Comparison of ENCODE assay signal across 1 cellular context in the genomic region with DNA sequence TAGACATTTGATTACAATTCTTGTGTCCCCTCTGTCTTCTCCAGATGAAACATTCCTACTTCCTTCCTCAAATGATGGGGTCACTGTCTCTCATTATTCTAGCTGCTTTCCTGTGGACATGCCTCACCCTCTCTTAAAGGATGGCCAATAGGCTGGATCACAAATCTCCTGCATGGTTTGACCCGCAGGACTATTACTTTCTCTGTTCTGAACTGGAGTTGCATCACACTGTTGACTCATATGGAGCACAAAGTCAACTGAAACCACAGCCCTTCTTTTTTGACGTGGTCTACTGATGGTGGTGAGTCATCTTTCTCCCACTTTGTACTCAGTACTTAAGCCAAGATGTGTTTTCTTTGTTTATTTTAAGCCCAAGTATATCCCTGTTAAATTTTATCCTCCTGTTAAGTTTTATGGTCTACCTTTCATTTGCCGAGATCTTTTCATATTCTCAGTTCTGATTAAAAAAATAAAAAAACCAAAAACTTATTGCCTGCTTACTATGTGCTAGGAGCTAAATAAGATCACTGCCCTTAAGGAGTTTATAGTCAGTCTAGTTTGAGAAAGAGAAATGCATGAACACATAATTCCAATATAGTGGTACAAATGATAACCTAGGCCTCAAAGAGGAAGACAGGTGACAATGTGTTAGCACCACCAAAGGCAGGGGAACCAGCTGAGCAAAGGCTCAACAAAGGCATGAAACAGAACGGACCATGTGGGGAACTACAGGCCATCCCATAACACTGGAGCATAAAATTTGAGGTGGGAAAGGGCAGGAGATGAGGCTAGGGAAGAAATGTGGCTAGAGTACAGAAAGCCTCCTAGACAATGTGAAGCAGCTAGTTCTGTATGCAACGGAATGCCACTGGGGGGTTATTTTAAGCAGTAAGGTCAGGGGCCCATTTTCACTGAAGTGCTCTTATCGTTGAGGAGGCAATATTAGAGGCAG.
A peak's percentile ranks its signal among the peaks of the same experiment; 100 is the strongest.
TF ChIP-seq lines count a peak whose summit lies in the region.

No MANE protein-coding gene starts in this region.

TF ChIP-seq in HEK293, 187 proteins besides CTCF, POLR2A, EP300 and RAD21 (continued from another document and continues in another):
- TF ChIP-seq ZNF664 (tag by site-specific recombination; IDR thresholded peaks at IDR 0.05) (no peak), ZNF558 (tag by site-specific recombination; IDR thresholded peaks at IDR 0.05) (peak; percentile 63; the same call in 1 of the 2 replicates), SALL2 (tag by site-specific recombination; IDR thresholded peaks at IDR 0.05; ENCODE audit: borderline replicate concordance) (no peak), ZNF10 (tag by site-specific recombination; IDR thresholded peaks at IDR 0.05) (0 out of 2 replicates have a peak, but pooled peaks have one; percentile 41), ZNF112 (tag by site-specific recombination; IDR thresholded peaks at IDR 0.05) (no peak), ZNF138 (tag by site-specific recombination; IDR thresholded peaks at IDR 0.05; ENCODE audit: borderline replicate concordance) (no peak), HOXC10 (CRISPR knock-in tag; IDR thresholded peaks at IDR 0.05) (no peak), ZNF843 (tag by site-specific recombination; IDR thresholded peaks at IDR 0.05) (peak; percentile 89), ZFP3 (tag by site-specific recombination; IDR thresholded peaks at IDR 0.05; ENCODE audit: low read depth) (no peak), ZNF248 (tag by site-specific recombination; IDR thresholded peaks at IDR 0.05) (no peak), GLI4 (tag by site-specific recombination; IDR thresholded peaks at IDR 0.05) (no peak), ZNF184 (tag by site-specific recombination; IDR thresholded peaks at IDR 0.05) (peak; percentile 71; the same call in 1 of the 2 replicates), ZNF433 (tag by site-specific recombination; IDR thresholded peaks at IDR 0.05; ENCODE audit: low read depth) (no peak), ZEB2 (tag by site-specific recombination; IDR thresholded peaks at IDR 0.05) (peak; percentile 82), ZNF707 (tag by site-specific recombination; IDR thresholded peaks at IDR 0.05) (no peak), ZNF600 (tag by site-specific recombination; IDR thresholded peaks at IDR 0.05) (peak; percentile 93), ZNF16 (tag by site-specific recombination; IDR thresholded peaks at IDR 0.05; ENCODE audit: low read depth) (no peak), ZNF24 (tag by site-specific recombination; IDR thresholded peaks at IDR 0.05) (peak; percentile 59; the same call in 1 of the 2 replicates), ZNF404 (tag by site-specific recombination; IDR thresholded peaks at IDR 0.05) (no peak), ZNF214 (tag by site-specific recombination; IDR thresholded peaks at IDR 0.05; ENCODE audit: borderline replicate concordance) (no peak), PRDM1 (tag by site-specific recombination; IDR thresholded peaks at IDR 0.05) (peak; percentile 68), ZNF335 (tag by site-specific recombination; conservative IDR thresholded peaks at IDR 0.05) (peak; percentile 67), SP7 (tag by site-specific recombination; IDR thresholded peaks at IDR 0.05) (peak; percentile 90), WT1 (tag by site-specific recombination; IDR thresholded peaks at IDR 0.05) (peak; percentile 75), GFI1B (tag by site-specific recombination; IDR thresholded peaks at IDR 0.05) (no peak), ZNF626 (tag by site-specific recombination; IDR thresholded peaks at IDR 0.05) (no peak), ZNF274 (IDR thresholded peaks at IDR 0.05; ENCODE audit: low read length) (no peak), ZNF274 (tag by site-specific recombination; IDR thresholded peaks at IDR 0.05; ENCODE audit: borderline replicate concordance) (no peak)
- TF ChIP-seq, protein P1, sequence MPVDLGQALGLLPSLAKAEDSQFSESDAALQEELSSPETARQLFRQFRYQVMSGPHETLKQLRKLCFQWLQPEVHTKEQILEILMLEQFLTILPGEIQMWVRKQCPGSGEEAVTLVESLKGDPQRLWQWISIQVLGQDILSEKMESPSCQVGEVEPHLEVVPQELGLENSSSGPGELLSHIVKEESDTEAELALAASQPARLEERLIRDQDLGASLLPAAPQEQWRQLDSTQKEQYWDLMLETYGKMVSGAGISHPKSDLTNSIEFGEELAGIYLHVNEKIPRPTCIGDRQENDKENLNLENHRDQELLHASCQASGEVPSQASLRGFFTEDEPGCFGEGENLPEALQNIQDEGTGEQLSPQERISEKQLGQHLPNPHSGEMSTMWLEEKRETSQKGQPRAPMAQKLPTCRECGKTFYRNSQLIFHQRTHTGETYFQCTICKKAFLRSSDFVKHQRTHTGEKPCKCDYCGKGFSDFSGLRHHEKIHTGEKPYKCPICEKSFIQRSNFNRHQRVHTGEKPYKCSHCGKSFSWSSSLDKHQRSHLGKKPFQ (tag by site-specific recombination; IDR thresholded peaks at IDR 0.05), result no peak
- TF ChIP-seq, protein P2, sequence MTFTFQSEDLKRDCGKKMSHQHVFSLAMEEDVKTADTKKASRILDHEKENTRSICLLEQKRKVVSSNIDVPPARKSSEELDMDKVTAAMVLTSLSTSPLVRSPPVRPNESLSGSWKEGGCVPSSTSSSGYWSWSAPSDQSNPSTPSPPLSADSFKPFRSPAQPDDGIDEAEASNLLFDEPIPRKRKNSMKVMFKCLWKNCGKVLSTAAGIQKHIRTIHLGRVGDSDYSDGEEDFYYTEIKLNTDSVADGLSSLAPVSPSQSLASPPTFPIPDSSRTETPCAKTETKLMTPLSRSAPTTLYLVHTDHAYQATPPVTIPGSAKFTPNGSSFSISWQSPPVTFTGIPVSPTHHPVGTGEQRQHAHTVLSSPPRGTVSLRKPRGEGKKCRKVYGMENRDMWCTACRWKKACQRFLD (tag by site-specific recombination; IDR thresholded peaks at IDR 0.05), result no peak
- TF ChIP-seq, protein P3, sequence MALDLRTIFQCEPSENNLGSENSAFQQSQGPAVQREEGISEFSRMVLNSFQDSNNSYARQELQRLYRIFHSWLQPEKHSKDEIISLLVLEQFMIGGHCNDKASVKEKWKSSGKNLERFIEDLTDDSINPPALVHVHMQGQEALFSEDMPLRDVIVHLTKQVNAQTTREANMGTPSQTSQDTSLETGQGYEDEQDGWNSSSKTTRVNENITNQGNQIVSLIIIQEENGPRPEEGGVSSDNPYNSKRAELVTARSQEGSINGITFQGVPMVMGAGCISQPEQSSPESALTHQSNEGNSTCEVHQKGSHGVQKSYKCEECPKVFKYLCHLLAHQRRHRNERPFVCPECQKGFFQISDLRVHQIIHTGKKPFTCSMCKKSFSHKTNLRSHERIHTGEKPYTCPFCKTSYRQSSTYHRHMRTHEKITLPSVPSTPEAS (tag by site-specific recombination; IDR thresholded peaks at IDR 0.05), result peak; percentile 22; the same call in 1 of the 2 replicates
- TF ChIP-seq, protein P4, sequence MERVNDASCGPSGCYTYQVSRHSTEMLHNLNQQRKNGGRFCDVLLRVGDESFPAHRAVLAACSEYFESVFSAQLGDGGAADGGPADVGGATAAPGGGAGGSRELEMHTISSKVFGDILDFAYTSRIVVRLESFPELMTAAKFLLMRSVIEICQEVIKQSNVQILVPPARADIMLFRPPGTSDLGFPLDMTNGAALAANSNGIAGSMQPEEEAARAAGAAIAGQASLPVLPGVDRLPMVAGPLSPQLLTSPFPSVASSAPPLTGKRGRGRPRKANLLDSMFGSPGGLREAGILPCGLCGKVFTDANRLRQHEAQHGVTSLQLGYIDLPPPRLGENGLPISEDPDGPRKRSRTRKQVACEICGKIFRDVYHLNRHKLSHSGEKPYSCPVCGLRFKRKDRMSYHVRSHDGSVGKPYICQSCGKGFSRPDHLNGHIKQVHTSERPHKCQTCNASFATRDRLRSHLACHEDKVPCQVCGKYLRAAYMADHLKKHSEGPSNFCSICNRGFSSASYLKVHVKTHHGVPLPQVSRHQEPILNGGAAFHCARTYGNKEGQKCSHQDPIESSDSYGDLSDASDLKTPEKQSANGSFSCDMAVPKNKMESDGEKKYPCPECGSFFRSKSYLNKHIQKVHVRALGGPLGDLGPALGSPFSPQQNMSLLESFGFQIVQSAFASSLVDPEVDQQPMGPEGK (tag by site-specific recombination; IDR thresholded peaks at IDR 0.05), result 0 out of 2 replicates have a peak, but pooled peaks have one; percentile 26
- TF ChIP-seq, protein P5, sequence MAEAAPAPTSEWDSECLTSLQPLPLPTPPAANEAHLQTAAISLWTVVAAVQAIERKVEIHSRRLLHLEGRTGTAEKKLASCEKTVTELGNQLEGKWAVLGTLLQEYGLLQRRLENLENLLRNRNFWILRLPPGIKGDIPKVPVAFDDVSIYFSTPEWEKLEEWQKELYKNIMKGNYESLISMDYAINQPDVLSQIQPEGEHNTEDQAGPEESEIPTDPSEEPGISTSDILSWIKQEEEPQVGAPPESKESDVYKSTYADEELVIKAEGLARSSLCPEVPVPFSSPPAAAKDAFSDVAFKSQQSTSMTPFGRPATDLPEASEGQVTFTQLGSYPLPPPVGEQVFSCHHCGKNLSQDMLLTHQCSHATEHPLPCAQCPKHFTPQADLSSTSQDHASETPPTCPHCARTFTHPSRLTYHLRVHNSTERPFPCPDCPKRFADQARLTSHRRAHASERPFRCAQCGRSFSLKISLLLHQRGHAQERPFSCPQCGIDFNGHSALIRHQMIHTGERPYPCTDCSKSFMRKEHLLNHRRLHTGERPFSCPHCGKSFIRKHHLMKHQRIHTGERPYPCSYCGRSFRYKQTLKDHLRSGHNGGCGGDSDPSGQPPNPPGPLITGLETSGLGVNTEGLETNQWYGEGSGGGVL (tag by site-specific recombination; IDR thresholded peaks at IDR 0.05), result peak; percentile 45; the same call in 1 of the 2 replicates
- TF ChIP-seq, protein P6, sequence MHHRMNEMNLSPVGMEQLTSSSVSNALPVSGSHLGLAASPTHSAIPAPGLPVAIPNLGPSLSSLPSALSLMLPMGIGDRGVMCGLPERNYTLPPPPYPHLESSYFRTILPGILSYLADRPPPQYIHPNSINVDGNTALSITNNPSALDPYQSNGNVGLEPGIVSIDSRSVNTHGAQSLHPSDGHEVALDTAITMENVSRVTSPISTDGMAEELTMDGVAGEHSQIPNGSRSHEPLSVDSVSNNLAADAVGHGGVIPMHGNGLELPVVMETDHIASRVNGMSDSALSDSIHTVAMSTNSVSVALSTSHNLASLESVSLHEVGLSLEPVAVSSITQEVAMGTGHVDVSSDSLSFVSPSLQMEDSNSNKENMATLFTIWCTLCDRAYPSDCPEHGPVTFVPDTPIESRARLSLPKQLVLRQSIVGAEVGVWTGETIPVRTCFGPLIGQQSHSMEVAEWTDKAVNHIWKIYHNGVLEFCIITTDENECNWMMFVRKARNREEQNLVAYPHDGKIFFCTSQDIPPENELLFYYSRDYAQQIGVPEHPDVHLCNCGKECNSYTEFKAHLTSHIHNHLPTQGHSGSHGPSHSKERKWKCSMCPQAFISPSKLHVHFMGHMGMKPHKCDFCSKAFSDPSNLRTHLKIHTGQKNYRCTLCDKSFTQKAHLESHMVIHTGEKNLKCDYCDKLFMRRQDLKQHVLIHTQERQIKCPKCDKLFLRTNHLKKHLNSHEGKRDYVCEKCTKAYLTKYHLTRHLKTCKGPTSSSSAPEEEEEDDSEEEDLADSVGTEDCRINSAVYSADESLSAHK (tag by site-specific recombination; IDR thresholded peaks at IDR 0.05), result peak; percentile 71
- TF ChIP-seq, protein P7, sequence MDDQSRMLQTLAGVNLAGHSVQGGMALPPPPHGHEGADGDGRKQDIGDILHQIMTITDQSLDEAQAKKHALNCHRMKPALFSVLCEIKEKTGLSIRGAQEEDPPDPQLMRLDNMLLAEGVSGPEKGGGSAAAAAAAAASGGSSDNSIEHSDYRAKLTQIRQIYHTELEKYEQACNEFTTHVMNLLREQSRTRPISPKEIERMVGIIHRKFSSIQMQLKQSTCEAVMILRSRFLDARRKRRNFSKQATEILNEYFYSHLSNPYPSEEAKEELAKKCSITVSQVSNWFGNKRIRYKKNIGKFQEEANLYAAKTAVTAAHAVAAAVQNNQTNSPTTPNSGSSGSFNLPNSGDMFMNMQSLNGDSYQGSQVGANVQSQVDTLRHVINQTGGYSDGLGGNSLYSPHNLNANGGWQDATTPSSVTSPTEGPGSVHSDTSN (CRISPR knock-in tag; IDR thresholded peaks at IDR 0.05), result no peak
- TF ChIP-seq, protein P8, sequence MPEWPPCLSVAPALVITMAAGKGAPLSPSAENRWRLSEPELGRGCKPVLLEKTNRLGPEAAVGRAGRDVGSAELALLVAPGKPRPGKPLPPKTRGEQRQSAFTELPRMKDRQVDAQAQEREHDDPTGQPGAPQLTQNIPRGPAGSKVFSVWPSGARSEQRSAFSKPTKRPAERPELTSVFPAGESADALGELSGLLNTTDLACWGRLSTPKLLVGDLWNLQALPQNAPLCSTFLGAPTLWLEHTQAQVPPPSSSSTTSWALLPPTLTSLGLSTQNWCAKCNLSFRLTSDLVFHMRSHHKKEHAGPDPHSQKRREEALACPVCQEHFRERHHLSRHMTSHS (tag by site-specific recombination; IDR thresholded peaks at IDR 0.05), result no peak
- TF ChIP-seq, protein P9, sequence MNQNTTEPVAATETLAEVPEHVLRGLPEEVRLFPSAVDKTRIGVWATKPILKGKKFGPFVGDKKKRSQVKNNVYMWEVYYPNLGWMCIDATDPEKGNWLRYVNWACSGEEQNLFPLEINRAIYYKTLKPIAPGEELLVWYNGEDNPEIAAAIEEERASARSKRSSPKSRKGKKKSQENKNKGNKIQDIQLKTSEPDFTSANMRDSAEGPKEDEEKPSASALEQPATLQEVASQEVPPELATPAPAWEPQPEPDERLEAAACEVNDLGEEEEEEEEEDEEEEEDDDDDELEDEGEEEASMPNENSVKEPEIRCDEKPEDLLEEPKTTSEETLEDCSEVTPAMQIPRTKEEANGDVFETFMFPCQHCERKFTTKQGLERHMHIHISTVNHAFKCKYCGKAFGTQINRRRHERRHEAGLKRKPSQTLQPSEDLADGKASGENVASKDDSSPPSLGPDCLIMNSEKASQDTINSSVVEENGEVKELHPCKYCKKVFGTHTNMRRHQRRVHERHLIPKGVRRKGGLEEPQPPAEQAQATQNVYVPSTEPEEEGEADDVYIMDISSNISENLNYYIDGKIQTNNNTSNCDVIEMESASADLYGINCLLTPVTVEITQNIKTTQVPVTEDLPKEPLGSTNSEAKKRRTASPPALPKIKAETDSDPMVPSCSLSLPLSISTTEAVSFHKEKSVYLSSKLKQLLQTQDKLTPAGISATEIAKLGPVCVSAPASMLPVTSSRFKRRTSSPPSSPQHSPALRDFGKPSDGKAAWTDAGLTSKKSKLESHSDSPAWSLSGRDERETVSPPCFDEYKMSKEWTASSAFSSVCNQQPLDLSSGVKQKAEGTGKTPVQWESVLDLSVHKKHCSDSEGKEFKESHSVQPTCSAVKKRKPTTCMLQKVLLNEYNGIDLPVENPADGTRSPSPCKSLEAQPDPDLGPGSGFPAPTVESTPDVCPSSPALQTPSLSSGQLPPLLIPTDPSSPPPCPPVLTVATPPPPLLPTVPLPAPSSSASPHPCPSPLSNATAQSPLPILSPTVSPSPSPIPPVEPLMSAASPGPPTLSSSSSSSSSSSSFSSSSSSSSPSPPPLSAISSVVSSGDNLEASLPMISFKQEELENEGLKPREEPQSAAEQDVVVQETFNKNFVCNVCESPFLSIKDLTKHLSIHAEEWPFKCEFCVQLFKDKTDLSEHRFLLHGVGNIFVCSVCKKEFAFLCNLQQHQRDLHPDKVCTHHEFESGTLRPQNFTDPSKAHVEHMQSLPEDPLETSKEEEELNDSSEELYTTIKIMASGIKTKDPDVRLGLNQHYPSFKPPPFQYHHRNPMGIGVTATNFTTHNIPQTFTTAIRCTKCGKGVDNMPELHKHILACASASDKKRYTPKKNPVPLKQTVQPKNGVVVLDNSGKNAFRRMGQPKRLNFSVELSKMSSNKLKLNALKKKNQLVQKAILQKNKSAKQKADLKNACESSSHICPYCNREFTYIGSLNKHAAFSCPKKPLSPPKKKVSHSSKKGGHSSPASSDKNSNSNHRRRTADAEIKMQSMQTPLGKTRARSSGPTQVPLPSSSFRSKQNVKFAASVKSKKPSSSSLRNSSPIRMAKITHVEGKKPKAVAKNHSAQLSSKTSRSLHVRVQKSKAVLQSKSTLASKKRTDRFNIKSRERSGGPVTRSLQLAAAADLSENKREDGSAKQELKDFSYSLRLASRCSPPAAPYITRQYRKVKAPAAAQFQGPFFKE (tag by site-specific recombination; IDR thresholded peaks at IDR 0.05; ENCODE audit: borderline replicate concordance), result no peak
